In genomic region chr4:8388471-8388870, GRCh38 we compare ENCODE assay signal across 26 cellular contexts.
"Had no signal": no experiment of that assay in that cellular context is flagged by ENCODE, and none has a peak within 500 bp of the region (broad histone marks: within the 10 kb centered on the region; RNA-seq: fewer than 3 reads in every experiment).

No MANE protein-coding gene starts in this region.

- H3K9me3 Mint-ChIP-seq: naive thymus-derived CD8-positive, alpha-beta T cell; nephron; neural crest cell; stimulated activated memory B cell treated with anti-CD40 and anti-IgM and Interleukin-4, amounts not matched to agents 10 μg/mL and 1 μg/mL and 100 μg/mL, for 72 hours; stimulated activated naive CD8-positive, alpha-beta T cell treated with anti-CD3 and anti-CD28 coated beads, Interleukin-15, amount 100 ng/mL, for 72 hours; type B pancreatic cell had no signal

- H3K27ac ChIP-seq: hepatocyte, lower lobe of right lung, neutrophil, parathyroid adenoma, right lobe of liver, tibial nerve, uterus had no signal

- H3K27me3 ChIP-seq: hepatocyte, neutrophil, right lobe of liver, tibial nerve, uterus had no signal

- H3K4me1 Mint-ChIP-seq: stimulated activated naive CD8-positive, alpha-beta T cell treated with anti-CD3 and anti-CD28 coated beads, Interleukin-15, amount 100 ng/mL, for 72 hours had no signal

- ATAC-seq: lower lobe of right lung; naive thymus-derived CD8-positive, alpha-beta T cell; right lobe of liver; stimulated activated memory B cell treated with anti-CD40 and anti-IgM and Interleukin-4, amounts not matched to agents 10 μg/mL and 1 μg/mL and 100 μg/mL, for 72 hours; stimulated activated naive CD8-positive, alpha-beta T cell treated with anti-CD3 and anti-CD28 coated beads, Interleukin-15, amount 100 ng/mL, for 72 hours had no signal

- H3K4me1 ChIP-seq: parathyroid adenoma had no signal

- DNase-seq: islet precursor cell; lower lobe of right lung; mammary epithelial cell; mesenchymal stem cell; naive thymus-derived CD8-positive, alpha-beta T cell; occipital lobe; retina; right lobe of liver; stimulated activated CD4-positive, alpha-beta T cell treated with anti-CD3 and anti-CD28 coated beads, Interleukin-1b, Interleukin-23, amount 100 ng/mL, for 48 hours; stimulated activated CD4-positive, alpha-beta T cell treated with anti-CD3 and anti-CD28 coated beads, Interleukin-2, amount 100 ng/mL, for 48 hours; stimulated activated CD4-positive, alpha-beta T cell treated with anti-CD3 and anti-CD28 coated beads, Interleukin-4, amount 100 ng/mL, for 4 hours; stimulated activated CD8-positive, alpha-beta memory T cell treated with anti-CD3 and anti-CD28 coated beads, Interleukin-4, amount 100 ng/mL, for 48 hours; stimulated activated naive CD4-positive, alpha-beta T cell treated with Interleukin-2 at 50 U/mL for 16 hours; stimulated activated naive CD8-positive, alpha-beta T cell treated with anti-CD3 and anti-CD28 coated beads, Interleukin-15, amount 100 ng/mL, for 72 hours; substantia nigra; uterus had no signal

- H3K9ac ChIP-seq: parathyroid adenoma had no signal

- H3K9me3 ChIP-seq: lower lobe of right lung, neutrophil, right lobe of liver, tibial nerve, uterus had no signal

- H3K79me2 ChIP-seq: hepatocyte, parathyroid adenoma had no signal

- H3K4me3 Mint-ChIP-seq: naive thymus-derived CD8-positive, alpha-beta T cell; nephron; neural crest cell; stimulated activated memory B cell treated with anti-CD40 and anti-IgM and Interleukin-4, amounts not matched to agents 10 μg/mL and 1 μg/mL and 100 μg/mL, for 72 hours; stimulated activated naive CD8-positive, alpha-beta T cell treated with anti-CD3 and anti-CD28 coated beads, Interleukin-15, amount 100 ng/mL, for 72 hours; type B pancreatic cell had no signal

- H3K36me3 ChIP-seq: uterus had no signal

- H3K4me3 ChIP-seq: hepatocyte, lower lobe of right lung, right lobe of liver, smooth muscle cell, tibial nerve, uterus had no signal

- H3K4me2 ChIP-seq: hepatocyte, smooth muscle cell had no signal

- H3K27me3 Mint-ChIP-seq: naive thymus-derived CD8-positive, alpha-beta T cell; progenitor cell of endocrine pancreas; stimulated activated memory B cell treated with anti-CD40 and anti-IgM and Interleukin-4, amounts not matched to agents 10 μg/mL and 1 μg/mL and 100 μg/mL, for 72 hours; stimulated activated naive CD8-positive, alpha-beta T cell treated with anti-CD3 and anti-CD28 coated beads, Interleukin-15, amount 100 ng/mL, for 72 hours; type B pancreatic cell had no signal

- H2AFZ ChIP-seq: hepatocyte, parathyroid adenoma had no signal
